ENCODE assay signal across 11 cellular contexts in the genomic region with DNA sequence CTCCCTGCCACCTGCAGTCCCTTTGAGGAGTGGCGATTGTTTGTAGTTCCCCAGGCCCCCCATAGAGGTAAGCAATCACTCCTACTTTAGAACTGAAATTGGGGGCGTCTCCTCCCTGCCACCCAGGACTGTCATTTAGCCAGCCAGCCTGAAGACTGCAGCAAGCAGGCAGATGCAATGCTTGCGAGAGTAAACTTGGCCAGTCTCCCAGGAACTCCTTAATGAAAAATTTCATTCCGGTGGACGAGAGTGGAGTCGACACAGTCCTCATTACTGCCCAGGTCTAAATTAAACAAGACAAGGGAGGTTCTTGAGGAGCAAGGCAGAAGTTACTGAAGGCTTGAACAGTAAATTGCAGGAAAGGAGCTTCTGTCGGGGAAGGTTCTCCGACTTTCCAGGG.
A peak's percentile ranks its signal among the peaks of the same experiment; 100 is the strongest.
DNase-seq lines count a peak whose midpoint lies in the region; ATAC-seq and TF ChIP-seq lines count a peak whose summit lies in the region.
"Had no signal": no experiment of that assay in that cellular context is flagged by ENCODE, and none has a peak within 500 bp of the region (broad histone marks: within the 10 kb centered on the region; RNA-seq: fewer than 3 reads in every experiment).

No MANE protein-coding gene starts in this region.

- peak overlapping the region; percentile 40 for H3K4me2 ChIP-seq in fibroblast of lung (ENCODE audit: extremely low read depth, insufficient read depth, low read length)

- no peaks in the 10 kb centered on the region for H3K27me3 ChIP-seq in fibroblast of lung (ENCODE audit: control insufficient read depth, insufficient read depth, low read length)
- H3K27me3 ChIP-seq in thymus (ENCODE audit: control insufficient read depth, insufficient read depth): no peaks in the 10 kb centered on the region

- H2AFZ ChIP-seq in fibroblast of lung (ENCODE audit: low read length): no peak overlapping the region

- WGBS in thymus: 82% methylated on average over 8 of the region's 8 CpGs

- no peak overlapping the region for H3K4me3 Mint-ChIP-seq in activated CD8-positive, alpha-beta T cell treated with anti-CD3 and anti-CD28 coated beads, Interleukin-2, amount 10 ng/mL, durations not matched to agents 7 days and 5 days
- H3K4me3 Mint-ChIP-seq in activated CD8-positive, alpha-beta T cell treated with anti-CD3 and anti-CD28 coated beads for 36 hours: no peak overlapping the region
- H3K4me3 Mint-ChIP-seq in chondrocyte (ENCODE audit: unreplicated experiment): no peak overlapping the region

- no peaks in the 10 kb centered on the region for H3K27me3 Mint-ChIP-seq in activated CD8-positive, alpha-beta T cell treated with anti-CD3 and anti-CD28 coated beads, Interleukin-2, amount 10 ng/mL, durations not matched to agents 7 days and 5 days (ENCODE audit: low read depth)
- no peaks in the 10 kb centered on the region for H3K27me3 Mint-ChIP-seq in activated CD8-positive, alpha-beta T cell treated with anti-CD3 and anti-CD28 coated beads for 36 hours
- no peaks in the 10 kb centered on the region for H3K27me3 Mint-ChIP-seq in chondrocyte (ENCODE audit: low read depth)

- DNase-seq in activated CD8-positive, alpha-beta T cell treated with anti-CD3 and anti-CD28 coated beads, Interleukin-2, amount 10 ng/mL, durations not matched to agents 7 days and 5 days: no peak
- no peak for DNase-seq in activated CD8-positive, alpha-beta T cell treated with anti-CD3 and anti-CD28 coated beads for 36 hours
- DNase-seq in NCI-H2227 treated with DMSO at 0.1 percent for 48 hours (lab: John Stamatoyannopoulos, UW) (peak; percentile 41), fibroblast of lung (ENCODE audit: low read depth in 2 of 2) (peak; percentile 53 to 64), chondrocyte (ENCODE audit: low spot score) (no peak)
- DNase-seq: activated T-cell treated with anti-CD3 and anti-CD28 coated beads, Interleukin-2, amount 50 U/mL, for 48 hours; NCI-H187 had no signal

- H3K4me1 Mint-ChIP-seq in activated CD8-positive, alpha-beta T cell treated with anti-CD3 and anti-CD28 coated beads, Interleukin-2, amount 10 ng/mL, durations not matched to agents 7 days and 5 days (ENCODE audit: low read depth): peaks cover 84% of the 10 kb centered on the region
- H3K4me1 Mint-ChIP-seq in activated CD8-positive, alpha-beta T cell treated with anti-CD3 and anti-CD28 coated beads for 36 hours (ENCODE audit: low read depth): peaks cover 58% of the 10 kb centered on the region
- H3K4me1 Mint-ChIP-seq in chondrocyte (ENCODE audit: low read depth): peaks cover 33% of the 10 kb centered on the region

- peaks cover 34% of the 10 kb centered on the region for H3K36me3 Mint-ChIP-seq in activated CD8-positive, alpha-beta T cell treated with anti-CD3 and anti-CD28 coated beads, Interleukin-2, amount 10 ng/mL, durations not matched to agents 7 days and 5 days (ENCODE audit: low read depth)
- H3K36me3 Mint-ChIP-seq in activated CD8-positive, alpha-beta T cell treated with anti-CD3 and anti-CD28 coated beads for 36 hours (ENCODE audit: low read depth): no peaks in the 10 kb centered on the region
- no peaks in the 10 kb centered on the region for H3K36me3 Mint-ChIP-seq in chondrocyte (ENCODE audit: low read depth)

- intact Hi-C loops in activated CD8-positive, alpha-beta T cell treated with anti-CD3 and anti-CD28 coated beads for 36 hours (cut with micrococcal nuclease): loop anchor here (2.0 kb wide), 1 partner anchor 48 kb away; no protein-coding TSS in a partner anchor

- no peak overlapping the region for H3K9ac ChIP-seq in fibroblast of lung (ENCODE audit: insufficient read depth, low read length)

- no peaks in the 10 kb centered on the region for H4K20me1 ChIP-seq in fibroblast of lung (ENCODE audit: control insufficient read depth, extremely low read depth, insufficient read depth, low read length)

- no peak for TF ChIP-seq CTCF in activated CD8-positive, alpha-beta T cell treated with anti-CD3 and anti-CD28 coated beads for 36 hours (IDR thresholded peaks at IDR 0.05)
- TF ChIP-seq CTCF in fibroblast of lung (conservative IDR thresholded peaks at IDR 0.05 in 1 of 2, IDR thresholded peaks at IDR 0.05 in 1 of 2; ENCODE audit: low read depth in 1 of 2, low read length in 2 of 2) (no peak), chondrocyte (IDR thresholded peaks at IDR 0.05) (no peak)

- peaks cover 12% of the 10 kb centered on the region for H3K4me1 ChIP-seq in fibroblast of lung (ENCODE audit: control insufficient read depth, extremely low read depth, insufficient read depth, low read length)
- H3K4me1 ChIP-seq in thymus (ENCODE audit: control insufficient read depth, insufficient read depth, low read length): peaks cover 56% of the 10 kb centered on the region

- H3K27ac Mint-ChIP-seq in activated CD8-positive, alpha-beta T cell treated with anti-CD3 and anti-CD28 coated beads, Interleukin-2, amount 10 ng/mL, durations not matched to agents 7 days and 5 days: peak overlapping the region; percentile 74
- no peak overlapping the region for H3K27ac Mint-ChIP-seq in activated CD8-positive, alpha-beta T cell treated with anti-CD3 and anti-CD28 coated beads for 36 hours
- no peak overlapping the region for H3K27ac Mint-ChIP-seq in chondrocyte (ENCODE audit: unreplicated experiment)

- H3K9me3 Mint-ChIP-seq in activated CD8-positive, alpha-beta T cell treated with anti-CD3 and anti-CD28 coated beads, Interleukin-2, amount 10 ng/mL, durations not matched to agents 7 days and 5 days (ENCODE audit: insufficient read depth): no peaks in the 10 kb centered on the region
- H3K9me3 Mint-ChIP-seq in activated CD8-positive, alpha-beta T cell treated with anti-CD3 and anti-CD28 coated beads for 36 hours: no peaks in the 10 kb centered on the region
- no peaks in the 10 kb centered on the region for H3K9me3 Mint-ChIP-seq in chondrocyte (ENCODE audit: low read depth)

- H3K36me3 ChIP-seq in fibroblast of lung (ENCODE audit: control insufficient read depth, insufficient read depth, low read length): no peaks in the 10 kb centered on the region
- peaks cover 2% of the 10 kb centered on the region for H3K36me3 ChIP-seq in thymus (ENCODE audit: control insufficient read depth, insufficient read depth)

- H3K27ac ChIP-seq in fibroblast of lung (ENCODE audit: insufficient read depth, low read length) (no peak overlapping the region), thymus (ENCODE audit: low read depth) (peak overlapping the region; percentile 61)
- H3K27ac ChIP-seq: epithelial cell of prostate had no signal

- POLR2A ChIA-PET in activated CD8-positive, alpha-beta T cell treated with anti-CD3 and anti-CD28 coated beads, Interleukin-2, amount 10 ng/mL, durations not matched to agents 7 days and 5 days (lab: Charles Lee): interaction anchor here (0.7 to 3.7 kb wide), 3 partner anchors 24 to 152 kb away, joined by 3 to 15 read pairs (median 14); no protein-coding TSS in a partner anchor
- POLR2A ChIA-PET in activated CD8-positive, alpha-beta T cell treated with anti-CD3 and anti-CD28 coated beads for 36 hours (lab: Charles Lee): no interaction called here

- no peak for ATAC-seq in activated CD8-positive, alpha-beta T cell treated with anti-CD3 and anti-CD28 coated beads, Interleukin-2, amount 10 ng/mL, durations not matched to agents 7 days and 5 days
- ATAC-seq in activated CD8-positive, alpha-beta T cell treated with anti-CD3 and anti-CD28 coated beads for 36 hours: no peak
- ATAC-seq in HG02852 (IDR thresholded peaks at IDR 0.05; ENCODE audit: unreplicated experiment) (no peak), HG02763 (IDR thresholded peaks at IDR 0.05; ENCODE audit: unreplicated experiment) (no peak)

- CTCF ChIA-PET in activated CD8-positive, alpha-beta T cell treated with anti-CD3 and anti-CD28 coated beads, Interleukin-2, amount 10 ng/mL, durations not matched to agents 7 days and 5 days (lab: Charles Lee): interaction anchor here (1.5 to 2.0 kb wide), 2 partner anchors 23 to 337 kb away, joined by 5 to 8 read pairs; no protein-coding TSS in a partner anchor
- CTCF ChIA-PET in activated CD8-positive, alpha-beta T cell treated with anti-CD3 and anti-CD28 coated beads for 36 hours (lab: Charles Lee): interaction anchor here (1.0 to 1.7 kb wide), 2 partner anchors 9 to 337 kb away, joined by 3 to 4 read pairs; no protein-coding TSS in a partner anchor

- no peaks in the 10 kb centered on the region for H3K9me3 ChIP-seq in fibroblast of lung (ENCODE audit: control insufficient read depth, insufficient read depth, low read depth, low read length)
- no peaks in the 10 kb centered on the region for H3K9me3 ChIP-seq in thymus (ENCODE audit: control insufficient read depth)

- no peaks in the 10 kb centered on the region for H3K79me2 ChIP-seq in fibroblast of lung (ENCODE audit: control insufficient read depth, insufficient read depth, low read length)

- H3K4me3 ChIP-seq in fibroblast of lung (replicated peaks in 1 of 4; ENCODE audit: control extremely low read depth in 1 of 4, insufficient read depth in 1 of 4, low read depth in 3 of 4, low read length in 4 of 4) (no peak overlapping the region), thymus (ENCODE audit: low read length) (no peak overlapping the region)

Comparison
In these comparisons a context has a peak if more than half of its experiments do, and no peak if none do; other contexts are left out.
1. DNase-seq: peak in NCI-H2227 treated with DMSO at 0.1 percent for 48 hours (single experiment) and fibroblast of lung (2 of 2); none in activated CD8-positive, alpha-beta T cell treated with anti-CD3 and anti-CD28 coated beads, Interleukin-2, amount 10 ng/mL, durations not matched to agents 7 days and 5 days (single experiment), activated CD8-positive, alpha-beta T cell treated with anti-CD3 and anti-CD28 coated beads for 36 hours (single experiment) and chondrocyte (single experiment).